8 cellular contexts compared by ENCODE assay signal in the genomic region with DNA sequence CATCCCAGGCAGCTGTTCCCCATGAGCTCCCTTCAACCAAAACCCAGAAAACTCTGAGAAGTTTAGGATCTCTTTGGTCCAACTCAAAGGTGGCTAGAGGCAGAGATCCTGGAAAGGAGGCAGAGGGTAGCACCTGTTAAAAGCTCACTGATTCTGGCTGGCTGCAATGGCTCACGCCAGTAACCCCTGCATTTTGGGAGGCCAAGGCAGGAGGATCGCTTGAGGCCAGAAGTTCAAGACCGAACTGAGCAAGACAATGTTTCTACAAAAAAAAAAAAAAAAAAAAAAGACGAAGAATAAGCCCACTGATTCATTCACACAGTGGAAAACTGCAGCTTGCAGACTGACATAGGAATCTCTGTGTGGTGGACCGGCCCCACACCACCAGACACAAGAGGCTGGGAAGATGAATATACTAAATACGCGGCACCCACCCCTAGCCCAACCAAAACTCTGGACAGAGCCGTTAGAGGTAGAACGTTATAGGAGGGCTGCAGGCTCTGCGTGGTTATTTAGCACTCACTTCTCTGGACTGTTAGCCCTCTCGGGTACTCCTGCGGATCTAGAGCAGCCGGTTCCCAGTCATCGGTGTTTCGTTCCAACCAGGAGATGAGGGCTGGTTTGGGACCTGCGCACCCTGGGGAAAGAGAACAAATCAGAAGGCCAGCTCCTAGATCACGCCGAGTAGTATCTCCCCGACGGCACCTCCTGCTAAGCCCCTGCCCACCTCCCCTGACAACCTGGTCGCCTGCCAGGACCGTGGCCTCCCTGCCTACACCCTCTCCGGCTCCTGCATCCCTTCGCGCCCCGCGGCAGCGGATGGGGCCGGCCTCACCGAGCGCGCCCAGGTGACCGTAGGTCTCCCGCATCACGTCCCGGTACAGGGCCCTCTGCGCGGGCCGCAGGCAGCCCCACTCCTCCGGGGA. TPM values are rescaled to one million over a fixed set of nuclear protein-coding genes. Genes with fewer than 3 reads are reported as not detected.
A peak's percentile ranks its signal among the peaks of the same experiment; 100 is the strongest.
DNase-seq lines count a peak whose midpoint lies in the region; ATAC-seq and TF ChIP-seq lines count a peak whose summit lies in the region.

No MANE protein-coding gene starts in this region.

- peak; percentile 23 for ATAC-seq in GM21825 (IDR thresholded peaks at IDR 0.05; ENCODE audit: unreplicated experiment)
- ATAC-seq in activated CD8-positive, alpha-beta T cell treated with anti-CD3 and anti-CD28 coated beads for 36 hours: peak; percentile 50
- ATAC-seq in mucosa of descending colon: peak; percentile 78

- H3K4me1 ChIP-seq in MM.1S (ENCODE audit: low read length) (peaks cover 3% of the 10 kb centered on the region; the same call in 1 of the 2 replicates), mucosa of descending colon (ENCODE audit: low read depth) (no peaks in the 10 kb centered on the region)

- CTCF ChIA-PET in activated CD8-positive, alpha-beta T cell treated with anti-CD3 and anti-CD28 coated beads for 36 hours (lab: Charles Lee): interaction anchor here (0.9 to 3.7 kb wide), 11 partner anchors 10 to 192 kb away, joined by 3 to 29 read pairs (median 4); partner anchors contain the start of genes DCTPP1 and ZNF764

- H3K9me3 Mint-ChIP-seq in activated CD8-positive, alpha-beta T cell treated with anti-CD3 and anti-CD28 coated beads for 36 hours: no peaks in the 10 kb centered on the region

- POLR2A ChIA-PET in activated CD8-positive, alpha-beta T cell treated with anti-CD3 and anti-CD28 coated beads for 36 hours (lab: Charles Lee): interaction anchor here (0.5 to 3.5 kb wide), 19 partner anchors 10 to 179 kb away, joined by 3 to 16 read pairs (median 5); partner anchors contain the start of genes DCTPP1, PRR14, ZNF747 and ZNF785

- H3K9me2 ChIP-seq in MM.1S (replicated peaks; ENCODE audit: insufficient read depth, low read length): no peaks in the 10 kb centered on the region

- H3K4me3 Mint-ChIP-seq in activated CD8-positive, alpha-beta T cell treated with anti-CD3 and anti-CD28 coated beads for 36 hours: peak overlapping the region; percentile 89

- H2AFZ ChIP-seq in MM.1S (ENCODE audit: low read length): peak overlapping the region; percentile 95

- intact Hi-C loops in activated CD8-positive, alpha-beta T cell treated with anti-CD3 and anti-CD28 coated beads for 36 hours (cut with micrococcal nuclease): no loop called here
- intact Hi-C loops in mucosa of descending colon (cut with DNase I, micrococcal nuclease): no loop called here

- peak overlapping the region; percentile 96 for H3K9ac ChIP-seq in MM.1S (ENCODE audit: low read length)

- H3F3A ChIP-seq in MM.1S (ENCODE audit: insufficient read depth, low read length): no peaks in the 10 kb centered on the region

- H3K9me3 ChIP-seq in MM.1S (replicated peaks; ENCODE audit: insufficient read depth, low read length) (no peaks in the 10 kb centered on the region), mucosa of descending colon (no peaks in the 10 kb centered on the region)

- H3K27ac Mint-ChIP-seq in activated CD8-positive, alpha-beta T cell treated with anti-CD3 and anti-CD28 coated beads for 36 hours: peak overlapping the region; percentile 93

- peak overlapping the region; percentile 64; the same call in 1 of the 2 replicates for H3K27ac ChIP-seq in MM.1S (ENCODE audit: low read length)

- H3K4me3 ChIP-seq in MM.1S (ENCODE audit: low read length) (peak overlapping the region; percentile 95), mucosa of descending colon (peak overlapping the region; percentile 94)

- no peaks in the 10 kb centered on the region for H4K20me1 ChIP-seq in MM.1S (ENCODE audit: insufficient read depth, low read length)

- peaks cover 15% of the 10 kb centered on the region for H3K4me1 Mint-ChIP-seq in activated CD8-positive, alpha-beta T cell treated with anti-CD3 and anti-CD28 coated beads for 36 hours (ENCODE audit: low read depth)

- H3K36me3 ChIP-seq in MM.1S (replicated peaks; ENCODE audit: insufficient read depth, low read length) (no peaks in the 10 kb centered on the region), mucosa of descending colon (ENCODE audit: low read depth) (peaks cover 2% of the 10 kb centered on the region)

- H3K27me3 ChIP-seq in MM.1S (replicated peaks; ENCODE audit: insufficient read depth, low read length): no peaks in the 10 kb centered on the region

- peak overlapping the region; percentile 100 for H3K4me2 ChIP-seq in MM.1S (ENCODE audit: low read depth, low read length)

- TF ChIP-seq CTCF in MM.1S (IDR thresholded peaks at IDR 0.05; ENCODE audit: low read length): no peak
- no peak for TF ChIP-seq CTCF in activated CD8-positive, alpha-beta T cell treated with anti-CD3 and anti-CD28 coated beads for 36 hours (IDR thresholded peaks at IDR 0.05)
- TF ChIP-seq CTCF in mucosa of descending colon (IDR thresholded peaks at IDR 0.05): no peak

- H3K79me2 ChIP-seq in MM.1S (ENCODE audit: low read length): peaks cover 8% of the 10 kb centered on the region

- no peaks in the 10 kb centered on the region for H3K27me3 Mint-ChIP-seq in activated CD8-positive, alpha-beta T cell treated with anti-CD3 and anti-CD28 coated beads for 36 hours

- peak; percentile 35 for DNase-seq in GDM1 (lab: John Stamatoyannopoulos, UW)
- peak; percentile 37 for DNase-seq in MM.1S
- DNase-seq in activated CD8-positive, alpha-beta T cell treated with anti-CD3 and anti-CD28 coated beads for 36 hours: peak; percentile 52
- DNase-seq in erythroblast (lab: John Stamatoyannopoulos, UW): peak; percentile 72 to 81
- peak; percentile 57 to 80 (median 78) for DNase-seq in mucosa of descending colon
- DNase-seq in superior temporal gyrus (ENCODE audit: extremely low spot score): peak; percentile 36
- no peak for DNase-seq in retina

- no peak for TF ChIP-seq POLR2A in erythroblast (IDR thresholded peaks at IDR 0.05; ENCODE audit: low read length)

- peaks cover 23% of the 10 kb centered on the region for H3K36me3 Mint-ChIP-seq in activated CD8-positive, alpha-beta T cell treated with anti-CD3 and anti-CD28 coated beads for 36 hours (ENCODE audit: low read depth)

RNA-seq across cellular contexts. Expression of gene ZNF689, which starts 0.9 kb away (rescaled TPM):
- total RNA-seq in activated CD8-positive, alpha-beta T cell treated with anti-CD3 and anti-CD28 coated beads for 36 hours: 10 to 100 TPM in 1 of 2 experiments, 1 to 10 TPM in 1; 9.8 to 11.3 TPM
- total RNA-seq in mucosa of descending colon: 10 to 100 TPM in 2 of 3 donors, 1 to 10 TPM in 1; 7.6 to 10.7 (median 10.5) TPM

RNA-seq across cellular contexts. Expression of gene ZNF785, which starts 23.8 kb away (rescaled TPM):
- 10 to 100 TPM in 1 of 2 experiments, 1 to 10 TPM in 1; 8.8 to 10.3 TPM for total RNA-seq in activated CD8-positive, alpha-beta T cell treated with anti-CD3 and anti-CD28 coated beads for 36 hours
- total RNA-seq in mucosa of descending colon: 10 to 100 TPM; 14.7 to 28.4 (median 24.8) TPM

RNA-seq across cellular contexts. Expression of gene ZNF688, which starts 37.8 kb away (rescaled TPM):
- total RNA-seq in activated CD8-positive, alpha-beta T cell treated with anti-CD3 and anti-CD28 coated beads for 36 hours: 1 to 10 TPM; 4.7 to 5.5 TPM
- total RNA-seq in mucosa of descending colon: 10 to 100 TPM; 17.0 to 23.0 (median 20.7) TPM

RNA-seq across cellular contexts. Expression of gene PRR14, which starts 41.5 kb away (rescaled TPM):
- 10 to 100 TPM; 74.0 to 76.6 TPM for total RNA-seq in activated CD8-positive, alpha-beta T cell treated with anti-CD3 and anti-CD28 coated beads for 36 hours
- total RNA-seq in mucosa of descending colon: 10 to 100 TPM; 42.1 to 65.6 (median 45.6) TPM

RNA-seq across cellular contexts. Expression of gene FBRS, which starts 49.0 kb away (rescaled TPM):
- 10 to 100 TPM; 80.3 to 85.8 TPM for total RNA-seq in activated CD8-positive, alpha-beta T cell treated with anti-CD3 and anti-CD28 coated beads for 36 hours
- total RNA-seq in mucosa of descending colon: 10 to 100 TPM; 82.6 to 97.1 (median 85.8) TPM

Comparison
In these comparisons a context has a peak if more than half of its experiments do, and no peak if none do; other contexts are left out.
1. ATAC-seq: peak in every context shown above with its lines; median percentile 78 in mucosa of descending colon; 50 in activated CD8-positive, alpha-beta T cell treated with anti-CD3 and anti-CD28 coated beads for 36 hours; 23 in GM21825.